1 cellular context compared by ENCODE assay signal in the genomic region with DNA sequence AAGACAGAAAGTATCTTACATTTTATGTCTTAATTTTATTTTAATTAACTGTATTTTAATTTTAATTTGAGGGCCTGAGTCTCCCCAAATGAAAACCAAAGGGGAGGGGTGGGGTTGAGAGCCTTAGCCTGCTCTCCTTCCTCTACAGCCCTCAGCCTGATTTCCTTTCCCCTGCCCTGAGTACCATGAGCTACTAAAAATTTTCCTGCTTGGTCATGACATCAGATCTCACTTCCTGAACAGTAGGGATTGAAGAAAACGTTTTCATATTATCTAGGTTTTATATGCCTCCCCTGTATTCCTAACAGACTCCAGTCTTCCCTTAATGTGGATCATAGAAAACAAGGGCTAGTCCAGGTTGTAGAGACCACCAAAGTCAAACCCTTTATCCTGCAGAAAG.
TF ChIP-seq lines count a peak whose summit lies in the region.

No MANE protein-coding gene starts in this region.

TF ChIP-seq in endothelial cell of umbilical vein, 7 proteins besides CTCF, POLR2A, EP300 and RAD21:
- TF ChIP-seq GATA2 (IDR thresholded peaks at IDR 0.05; ENCODE audit: insufficient read depth, insufficient read length, low read depth, low read length) (no peak), POLR2AphosphoS5 (IDR thresholded peaks at IDR 0.05; ENCODE audit: insufficient read depth, low read depth, low read length) (no peak), EZH2 (IDR thresholded peaks at IDR 0.05; ENCODE audit: borderline replicate concordance, low read depth, low read length, severe bottlenecking) (no peak), JUN (IDR thresholded peaks at IDR 0.05; ENCODE audit: borderline replicate concordance, insufficient read depth, insufficient read length, low read depth) (no peak), FOS (IDR thresholded peaks at IDR 0.05; ENCODE audit: borderline replicate concordance, insufficient read depth, low read length) (no peak), MYC (IDR thresholded peaks at IDR 0.05; ENCODE audit: low read depth, low read length) (no peak)
- TF ChIP-seq, protein P1, sequence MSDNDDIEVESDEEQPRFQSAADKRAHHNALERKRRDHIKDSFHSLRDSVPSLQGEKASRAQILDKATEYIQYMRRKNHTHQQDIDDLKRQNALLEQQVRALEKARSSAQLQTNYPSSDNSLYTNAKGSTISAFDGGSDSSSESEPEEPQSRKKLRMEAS (IDR thresholded peaks at IDR 0.05; ENCODE audit: insufficient read depth, insufficient read length), result no peak
